29 cellular contexts compared by ENCODE assay signal in genomic region chr15:27133244-27133643, GRCh38.
"Had no signal": no experiment of that assay in that cellular context is flagged by ENCODE, and none has a peak within 500 bp of the region (broad histone marks: within the 10 kb centered on the region; RNA-seq: fewer than 3 reads in every experiment).

No MANE protein-coding gene starts in this region.

- H2AFZ ChIP-seq: hepatocyte had no signal

- DNase-seq: activated CD4-positive, alpha-beta memory T cell treated with anti-CD3 and anti-CD28 coated beads, Interleukin-2, amount 10 ng/mL, durations not matched to agents 7 days and 5 days; activated CD4-positive, alpha-beta T cell treated with anti-CD3 and anti-CD28 coated beads for 1 hour; activated CD4-positive, alpha-beta T cell treated with anti-CD3 and anti-CD28 coated beads for 4 hours; activated CD4-positive, alpha-beta T cell treated with anti-CD3 and anti-CD28 coated beads, Interleukin-2, amount 10 ng/mL, durations not matched to agents 7 days and 5 days; activated CD4-positive, alpha-beta T cell treated with anti-CD3 and anti-CD28 coated beads, Interleukin-2, amount 50 U/mL, for 4 hours; activated CD8-positive, alpha-beta memory T cell treated with anti-CD3 and anti-CD28 coated beads, Interleukin-2, amount 50 U/mL, for 48 hours; activated gamma-delta T cell; activated naive CD4-positive, alpha-beta T cell; activated naive CD4-positive, alpha-beta T cell treated with anti-CD3 and anti-CD28 coated beads, Interleukin-2, amount 10 ng/mL, durations not matched to agents 7 days and 5 days; activated naive CD8-positive, alpha-beta T cell treated with anti-CD3 and anti-CD28 coated beads, Interleukin-2, amount 10 ng/mL, durations not matched to agents 7 days and 5 days; activated T-cell treated with anti-CD3 and anti-CD28 coated beads for 4 hours; activated T-cell treated with anti-CD3 and anti-CD28 coated beads, Interleukin-2, amount 50 U/mL, for 24 hours; activated T-cell treated with anti-CD3 and anti-CD28 coated beads, Interleukin-2, amount 50 U/mL, for 72 hours; central memory CD4-positive, alpha-beta T cell; cerebellar nuclear complex; colonic mucosa; effector CD8-positive, alpha-beta T cell; esophagus squamous epithelium; foreskin melanocyte; heart right ventricle had no signal

- H3K4me1 ChIP-seq: ascending aorta, breast epithelium, colonic mucosa, esophagus squamous epithelium, gastroesophageal sphincter, heart right ventricle had no signal

- H3K27me3 ChIP-seq: ascending aorta, breast epithelium, cardiac muscle cell, colonic mucosa, esophagus squamous epithelium, gastroesophageal sphincter, hepatocyte had no signal

- H3K4me2 ChIP-seq: hepatocyte had no signal

- H3K4me3 ChIP-seq: ascending aorta, breast epithelium, cardiac muscle cell, colonic mucosa, esophagus squamous epithelium, gastroesophageal sphincter, heart right ventricle, hepatocyte had no signal

- H3K79me2 ChIP-seq: hepatocyte had no signal

- H3K9me3 ChIP-seq: ascending aorta, colonic mucosa, esophagus squamous epithelium, gastroesophageal sphincter had no signal

- ATAC-seq: activated naive CD4-positive, alpha-beta T cell treated with anti-CD3 and anti-CD28 coated beads, Interleukin-2, amount 50 U/mL, for 72 hours; activated T-cell treated with anti-CD3 and anti-CD28 coated beads, Interleukin-2, amount 50 U/mL, for 72 hours; gastroesophageal sphincter; heart right ventricle; WTC11 had no signal

- H3K27ac ChIP-seq: ascending aorta, breast epithelium, cardiac muscle cell, colonic mucosa, epithelial cell of prostate, esophagus squamous epithelium, gastroesophageal sphincter, heart right ventricle, hepatocyte, VCaP had no signal

- H3K36me3 ChIP-seq: ascending aorta, breast epithelium, cardiac muscle cell, colonic mucosa, esophagus squamous epithelium, gastroesophageal sphincter, heart right ventricle had no signal
